ENCODE assay signal across 21 cellular contexts in the genomic region with DNA sequence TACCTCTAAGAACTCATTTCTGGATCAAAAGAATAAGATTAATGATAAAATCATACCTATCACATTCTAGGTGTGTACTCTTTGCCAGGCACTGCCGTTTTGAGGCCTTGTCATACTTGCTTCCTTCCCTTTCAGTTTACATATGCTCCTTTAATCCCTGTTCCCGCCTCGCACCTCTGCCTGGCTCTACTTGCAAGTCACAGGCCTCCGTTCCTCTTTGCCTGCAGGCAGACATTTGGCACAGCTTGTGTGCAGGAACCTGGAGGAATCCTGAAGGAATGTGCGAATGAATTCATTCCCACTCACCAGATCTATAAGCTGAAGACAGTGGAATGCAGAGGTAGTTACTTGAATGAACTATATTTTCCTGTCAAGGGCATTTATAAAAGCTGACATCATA. TPM values are rescaled to one million over a fixed set of nuclear protein-coding genes. Genes with fewer than 3 reads are reported as not detected.
A peak's percentile ranks its signal among the peaks of the same experiment; 100 is the strongest.
DNase-seq lines count a peak whose midpoint lies in the region; ATAC-seq, FAIRE-seq and TF ChIP-seq lines count a peak whose summit lies in the region.
"Had no signal": no experiment of that assay in that cellular context is flagged by ENCODE, and none has a peak within 500 bp of the region (broad histone marks: within the 10 kb centered on the region; RNA-seq: fewer than 3 reads in every experiment).

No MANE protein-coding gene starts in this region.

- DNase-seq in cardiac muscle cell (ENCODE audit: low read depth in 1 of 2, low spot score in 1 of 2) (peak in 1 of 2 donors; percentile 31), Right ventricle myocardium superior (no peak), epithelial cell of prostate (ENCODE audit: low read depth, low spot score) (no peak), GM12891 (ENCODE audit: insufficient read length, low spot score) (no peak), NCI-H345 (lab: John Stamatoyannopoulos, UW) (no peak)
- DNase-seq in activated T-helper 2 cell treated with anti-CD3 and anti-CD28 coated beads, Interferon-gamma antibody, Interleukin-2, Interleukin-4, amounts not matched to agents 10 μg/mL and 5 μg/mL and 100 μg/mL, durations not matched to agents 14 hours and 24 hours and 36 hours (ENCODE audit: low spot score), result no peak
- DNase-seq: 8988T; activated CD4-positive, alpha-beta T cell treated with anti-CD3 and anti-CD28 coated beads, Interleukin-2, amount 50 U/mL, for 4 hours; activated T-cell treated with anti-CD3 and anti-CD28 coated beads, Interleukin-2, amount 50 U/mL, for 72 hours; cerebellar nuclear complex; DND-41; erythroblast; heart right ventricle; NCI-H1436 treated with DMSO at 0.1 percent for 48 hours; stimulated activated CD4-positive, alpha-beta T cell treated with anti-CD3 and anti-CD28 coated beads, Interleukin-2, amount 100 ng/mL, for 24 hours had no signal

- no peak overlapping the region for H3K27ac Mint-ChIP-seq in activated T-helper 2 cell treated with anti-CD3 and anti-CD28 coated beads, Interferon-gamma antibody, Interleukin-2, Interleukin-4, amounts not matched to agents 10 μg/mL and 5 μg/mL and 100 μg/mL, durations not matched to agents 14 hours and 24 hours and 36 hours
- H3K27ac Mint-ChIP-seq: activated T-cell treated with anti-CD3 and anti-CD28 coated beads, Interleukin-2, amount 50 U/mL, for 72 hours; CD14-positive monocyte had no signal

- intact Hi-C loops in Right ventricle myocardium superior (cut with DNase I), result no loop called here
- intact Hi-C loops in activated T-helper 2 cell treated with anti-CD3 and anti-CD28 coated beads, Interferon-gamma antibody, Interleukin-2, Interleukin-4, amounts not matched to agents 10 μg/mL and 5 μg/mL and 100 μg/mL, durations not matched to agents 14 hours and 24 hours and 36 hours (cut with micrococcal nuclease), result no loop called here

- peaks cover 4% of the 10 kb centered on the region for H3K4me1 Mint-ChIP-seq in activated T-helper 2 cell treated with anti-CD3 and anti-CD28 coated beads, Interferon-gamma antibody, Interleukin-2, Interleukin-4, amounts not matched to agents 10 μg/mL and 5 μg/mL and 100 μg/mL, durations not matched to agents 14 hours and 24 hours and 36 hours (ENCODE audit: low read depth)

- H3K9me3 ChIP-seq in cardiac muscle cell (ENCODE audit: low read depth) (no peaks in the 10 kb centered on the region), muscle layer of duodenum (ENCODE audit: control insufficient read depth in 1 of 2, low read length in 2 of 2) (no peaks in the 10 kb centered on the region)
- H3K9me3 ChIP-seq: heart right ventricle, SJSA1 had no signal

- no peak for FAIRE-seq in GM12891 (lab: Jason Lieb, UNC)
- FAIRE-seq: TTC549 had no signal

- TF ChIP-seq POLR2A in GM12891 (IDR thresholded peaks at IDR 0.05; ENCODE audit: low read depth, low read length), result no peak

- H3K36me3 Mint-ChIP-seq in activated T-helper 2 cell treated with anti-CD3 and anti-CD28 coated beads, Interferon-gamma antibody, Interleukin-2, Interleukin-4, amounts not matched to agents 10 μg/mL and 5 μg/mL and 100 μg/mL, durations not matched to agents 14 hours and 24 hours and 36 hours (ENCODE audit: low read depth), result no peaks in the 10 kb centered on the region

- H3K27me3 ChIP-seq in cardiac muscle cell (no peaks in the 10 kb centered on the region), muscle layer of duodenum (ENCODE audit: low read depth, low read length) (no peaks in the 10 kb centered on the region)
- H3K27me3 ChIP-seq: heart right ventricle, SJSA1 had no signal

- no peak for TF ChIP-seq CTCF in cardiac muscle cell (IDR thresholded peaks at IDR 0.05; ENCODE audit: low read depth, low read length)

- H3K4me1 ChIP-seq in cardiac muscle cell (ENCODE audit: low read depth) (peaks cover 35% of the 10 kb centered on the region), muscle layer of duodenum (ENCODE audit: control insufficient read depth in 1 of 2, insufficient read depth in 2 of 2, low read length in 2 of 2) (peaks cover 4 to 44% of the 10 kb centered on the region in 2 donors)

- H3K4me3 Mint-ChIP-seq in activated T-helper 2 cell treated with anti-CD3 and anti-CD28 coated beads, Interferon-gamma antibody, Interleukin-2, Interleukin-4, amounts not matched to agents 10 μg/mL and 5 μg/mL and 100 μg/mL, durations not matched to agents 14 hours and 24 hours and 36 hours (ENCODE audit: low read depth), result no peak overlapping the region
- H3K4me3 Mint-ChIP-seq: activated T-cell treated with anti-CD3 and anti-CD28 coated beads, Interleukin-2, amount 50 U/mL, for 72 hours; CD14-positive monocyte had no signal

- H3K27me3 Mint-ChIP-seq in activated T-helper 2 cell treated with anti-CD3 and anti-CD28 coated beads, Interferon-gamma antibody, Interleukin-2, Interleukin-4, amounts not matched to agents 10 μg/mL and 5 μg/mL and 100 μg/mL, durations not matched to agents 14 hours and 24 hours and 36 hours (ENCODE audit: low read depth), result peaks cover 2% of the 10 kb centered on the region

- ATAC-seq in Right ventricle myocardium superior (ENCODE audit: poor library complexity) (no peak), HG02588 (IDR thresholded peaks at IDR 0.05; ENCODE audit: unreplicated experiment) (no peak)
- ATAC-seq: activated T-cell treated with anti-CD3 and anti-CD28 coated beads, Interleukin-2, amount 50 U/mL, for 72 hours; heart right ventricle; left lobe of liver had no signal

- H3K36me3 ChIP-seq in cardiac muscle cell, result no peaks in the 10 kb centered on the region
- no peaks in the 10 kb centered on the region for H3K36me3 ChIP-seq in muscle layer of duodenum (ENCODE audit: control insufficient read depth in 1 of 2, insufficient read depth in 2 of 2, low read length in 2 of 2)
- H3K36me3 ChIP-seq: heart right ventricle, SJSA1 had no signal

- H3K27ac ChIP-seq in cardiac muscle cell (peak overlapping the region; percentile 27), epithelial cell of prostate (peak overlapping the region; percentile 37), muscle layer of duodenum (ENCODE audit: low read length) (peak overlapping the region; percentile 24)
- H3K27ac ChIP-seq: SJSA1 had no signal

- no peaks in the 10 kb centered on the region for H3K9me3 Mint-ChIP-seq in activated T-helper 2 cell treated with anti-CD3 and anti-CD28 coated beads, Interferon-gamma antibody, Interleukin-2, Interleukin-4, amounts not matched to agents 10 μg/mL and 5 μg/mL and 100 μg/mL, durations not matched to agents 14 hours and 24 hours and 36 hours

- H3K4me3 ChIP-seq in cardiac muscle cell (no peak overlapping the region), muscle layer of duodenum (ENCODE audit: low read depth in 1 of 2, low read length in 2 of 2) (no peak overlapping the region)
- H3K4me3 ChIP-seq: heart right ventricle, SJSA1 had no signal

TF ChIP-seq in GM12891, 5 proteins besides CTCF, POLR2A, EP300 and RAD21:
- no peak for TF ChIP-seq PAX5 (IDR thresholded peaks at IDR 0.05; ENCODE audit: insufficient read depth, low read length, severe bottlenecking)
- TF ChIP-seq POLR2AphosphoS5 (IDR thresholded peaks at IDR 0.05; ENCODE audit: low read depth, low read length), result no peak
- TF ChIP-seq POU2F2 (IDR thresholded peaks at IDR 0.05; ENCODE audit: low read depth, low read length), result no peak
- no peak for TF ChIP-seq SPI1 (IDR thresholded peaks at IDR 0.05; ENCODE audit: low read depth, low read length)

RNA-seq across cellular contexts. Expression of a gene that starts 13.8 kb away (rescaled TPM):
- total RNA-seq in cardiac muscle cell, result 67.7 and 114 TPM in 2 replicates
- polyA plus RNA-seq in cardiac muscle cell, result 113 and 125 TPM in 2 replicates
- 93.2 TPM for total RNA-seq in Right ventricle myocardium superior
- not detected in 2 replicates for total RNA-seq in activated T-helper 2 cell treated with anti-CD3 and anti-CD28 coated beads, Interferon-gamma antibody, Interleukin-2, Interleukin-4, amounts not matched to agents 10 μg/mL and 5 μg/mL and 100 μg/mL, durations not matched to agents 14 hours and 24 hours and 36 hours
- 0.09 TPM for polyA plus RNA-seq in GM12891 (2012; ENCODE audit: low read depth, missing spikeins)
- total RNA-seq: activated T-cell treated with anti-CD3 and anti-CD28 coated beads, Interleukin-2, amount 50 U/mL, for 72 hours had no signal

Comparison
In these comparisons a context has a peak if more than half of its experiments do, and no peak if none do; other contexts are left out.
1. RNA of a gene that starts 13.8 kb away (total RNA-seq): 67.7 to 114 TPM in cardiac muscle cell and 93.2 TPM in Right ventricle myocardium superior (single experiment); not detected in activated T-helper 2 cell treated with anti-CD3 and anti-CD28 coated beads, Interferon-gamma antibody, Interleukin-2, Interleukin-4, amounts not matched to agents 10 μg/mL and 5 μg/mL and 100 μg/mL, durations not matched to agents 14 hours and 24 hours and 36 hours; every median in the first group is over 10 times any median in the second.
2. Peak in every context shown above with its lines, with median percentiles within 50 percentile points of each other: H3K27ac ChIP-seq.